Comparison of ENCODE assay signal across 8 cellular contexts in the genomic region with DNA sequence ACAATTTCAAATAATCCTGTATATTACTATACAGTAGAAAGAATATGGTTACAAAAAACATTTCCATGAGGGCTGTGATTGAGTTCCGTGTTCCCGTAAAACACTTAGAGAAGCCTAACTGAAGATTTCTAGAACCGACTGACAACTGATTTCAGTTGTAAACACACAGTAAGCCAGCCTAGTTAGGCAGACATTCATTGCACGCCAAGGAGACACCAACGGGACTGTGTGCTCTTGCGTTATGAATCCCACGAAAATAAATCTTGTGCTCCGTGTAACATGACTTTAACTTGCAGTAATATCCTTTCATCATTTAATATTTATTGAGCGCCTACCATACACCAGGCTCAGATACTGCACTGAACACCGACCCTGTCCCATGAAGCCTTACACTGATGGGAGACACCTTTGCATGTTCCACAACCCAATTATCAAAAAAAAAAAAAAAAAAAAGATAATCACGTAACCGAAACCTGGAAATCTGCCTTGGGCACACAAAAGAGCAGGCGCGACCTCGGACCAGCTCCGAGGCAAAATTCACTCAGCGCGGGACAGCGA. TPM values are rescaled to one million over a fixed set of nuclear protein-coding genes. Genes with fewer than 3 reads are reported as not detected.
DNase-seq lines count a peak whose midpoint lies in the region; ATAC-seq and TF ChIP-seq lines count a peak whose summit lies in the region.

No MANE protein-coding gene starts in this region.

- peak overlapping the region; percentile 65 to 92 (median 87) for H3K4me2 ChIP-seq in BLaER1 treated with 17β-estradiol and CSF1 and Interleukin-3, amounts not matched to agents 10 nM and 100 nM
- peak overlapping the region; percentile 88 for H3K4me2 ChIP-seq in skeletal muscle satellite cell (ENCODE audit: low read length)

- peak overlapping the region; percentile 18 to 91 (median 85); a peak in 20 of 22 replicates for H3K27ac ChIP-seq in BLaER1 treated with 17β-estradiol and CSF1 and Interleukin-3, amounts not matched to agents 10 nM and 100 nM
- H3K27ac ChIP-seq in VCaP (peak overlapping the region; percentile 87), heart right ventricle (peak overlapping the region; percentile 84 to 95 (median 92))

- TF ChIP-seq CTCF in VCaP (conservative IDR thresholded peaks at IDR 0.05) (no peak), heart right ventricle (IDR thresholded peaks at IDR 0.05) (no peak)

- 1 to 2% methylated on average over 19 of the region's 19 CpGs for WGBS in heart right ventricle, 2 donors

- intact Hi-C loops in heart right ventricle (cut with DNase I), result loop anchor here in 9 of 10 donors (1.0 to 10.0 kb wide), 10 partner anchors 70 to 170 kb away; a partner anchor contains a TSS

- peaks cover 0 to 14% (median 5%) of the 10 kb centered on the region in 11 experiments; a peak in 11 of 22 replicates for H3K36me3 ChIP-seq in BLaER1 treated with 17β-estradiol and CSF1 and Interleukin-3, amounts not matched to agents 10 nM and 100 nM
- H3K36me3 ChIP-seq in heart right ventricle (no peaks in the 10 kb centered on the region), skeletal muscle satellite cell (ENCODE audit: insufficient read depth, low read length) (no peaks in the 10 kb centered on the region)

- peak overlapping the region; percentile 80 to 94 (median 86) for H3K9ac ChIP-seq in BLaER1 treated with 17β-estradiol and CSF1 and Interleukin-3, amounts not matched to agents 10 nM and 100 nM
- peak overlapping the region; percentile 96 for H3K9ac ChIP-seq in skeletal muscle satellite cell (ENCODE audit: low read depth, low read length)

- ATAC-seq in GM19035 (IDR thresholded peaks at IDR 0.05; ENCODE audit: unreplicated experiment) (peak; percentile 27), HG03196 (IDR thresholded peaks at IDR 0.05; ENCODE audit: unreplicated experiment) (peak; percentile 29), heart right ventricle (peak in 5 of 8 donors; percentile 1 to 27 (median 3))

- peaks cover 0 to 34% (median 13%) of the 10 kb centered on the region in 11 experiments; a peak in 9 of 22 replicates for H4K20me1 ChIP-seq in BLaER1 treated with 17β-estradiol and CSF1 and Interleukin-3, amounts not matched to agents 10 nM and 100 nM

- no peaks in the 10 kb centered on the region for H3K27me3 ChIP-seq in BLaER1 treated with 17β-estradiol and CSF1 and Interleukin-3, amounts not matched to agents 10 nM and 100 nM
- H3K27me3 ChIP-seq in heart right ventricle, result no peaks in the 10 kb centered on the region
- no peaks in the 10 kb centered on the region for H3K27me3 ChIP-seq in skeletal muscle satellite cell (ENCODE audit: control insufficient read depth, insufficient read depth, low read length)

- peaks cover 19 to 29% (median 26%) of the 10 kb centered on the region in 10 experiments for H3K4me1 ChIP-seq in BLaER1 treated with 17β-estradiol and CSF1 and Interleukin-3, amounts not matched to agents 10 nM and 100 nM
- peaks cover 0 to 45% (median 28%) of the 10 kb centered on the region in 9 donors for H3K4me1 ChIP-seq in heart right ventricle
- H3K4me1 ChIP-seq in skeletal muscle satellite cell (ENCODE audit: control insufficient read depth, insufficient read depth, low read length), result peaks cover 23% of the 10 kb centered on the region

- H3K9me3 ChIP-seq in BLaER1 treated with 17β-estradiol and CSF1 and Interleukin-3, amounts not matched to agents 10 nM and 100 nM (replicated peaks in 1 of 11), result peaks cover 8 to 19% (median 13%) of the 10 kb centered on the region in 11 experiments
- H3K9me3 ChIP-seq in heart right ventricle, result peaks cover 0 to 10% (median 0%) of the 10 kb centered on the region in 11 donors
- no peaks in the 10 kb centered on the region for H3K9me3 ChIP-seq in skeletal muscle satellite cell (replicated peaks; ENCODE audit: low read length)

- peak overlapping the region; percentile 77 to 95 (median 86) for H3K4me3 ChIP-seq in BLaER1 treated with 17β-estradiol and CSF1 and Interleukin-3, amounts not matched to agents 10 nM and 100 nM
- H3K4me3 ChIP-seq in heart right ventricle, result peak overlapping the region; percentile 67 to 98 (median 86)
- H3K4me3 ChIP-seq in skeletal muscle satellite cell (ENCODE audit: low read length), result peak overlapping the region; percentile 93

- DNase-seq in heart right ventricle (no peak), epidermal melanocyte (ENCODE audit: insufficient read length, low spot score) (no peak), inferior parietal cortex (ENCODE audit: extremely low spot score) (no peak)

RNA-seq across cellular contexts. Expression of a gene that starts 0.4 kb away (rescaled TPM):
- total RNA-seq in heart right ventricle, result 100 to 1,000 TPM in 9 of 10 donors, 10 to 100 TPM in 1; 86.3 to 159 (median 146) TPM
- 10 to 100 TPM; 27.1 to 55.2 TPM for polyA plus RNA-seq in heart right ventricle
- 24.1 and 28.4 TPM in 2 replicates for total RNA-seq in skeletal muscle satellite cell (2012; rRNA removed)
